Comparison of ENCODE assay signal across 2 cellular contexts in genomic region chr18:23438608-23439366, GRCh38.
TF ChIP-seq lines count a peak whose summit lies in the region.

No MANE protein-coding gene starts in this region.

TF ChIP-seq in A549, 52 proteins besides CTCF, POLR2A, EP300 and RAD21 (continued from another document):
- TF ChIP-seq ATOH8 (CRISPR knock-in tag; IDR thresholded peaks at IDR 0.05; ENCODE audit: low read depth) (no peak), FOSB (CRISPR knock-in tag; IDR thresholded peaks at IDR 0.05) (no peak), CHD4 (IDR thresholded peaks at IDR 0.05; ENCODE audit: borderline replicate concordance) (no peak), HEYL (CRISPR knock-in tag; IDR thresholded peaks at IDR 0.05) (no peak)
TF ChIP-seq in A549: peak in this region for 0.

TF ChIP-seq in GM23338, 12 proteins besides CTCF, POLR2A, EP300 and RAD21 (continued from another document):
- no peak for TF ChIP-seq ZNF462 (CRISPR knock-in tag; IDR thresholded peaks at IDR 0.05)
